8 cellular contexts compared by ENCODE assay signal in genomic region chr5:32312682-32313523, GRCh38. TPM values are rescaled to one million over a fixed set of nuclear protein-coding genes. Genes with fewer than 3 reads are reported as not detected.
DNase-seq lines count a peak whose midpoint lies in the region; ATAC-seq, FAIRE-seq and TF ChIP-seq lines count a peak whose summit lies in the region.

Gene MTMR12, minus strand, starts transcription at chr5:32312939. Its CDS starts 101 bp downstream, at chr5:32312838.

- H3K27me3 ChIP-seq in adipocyte (replicated peaks; ENCODE audit: control insufficient read depth, insufficient read depth, low read length), result no peaks in the 10 kb centered on the region
- H3K27me3 ChIP-seq in pancreas, result no peaks in the 10 kb centered on the region
- H3K27me3 ChIP-seq in tibial artery, result no peaks in the 10 kb centered on the region

- H3K4me1 ChIP-seq in adipocyte (ENCODE audit: control insufficient read depth, insufficient read depth, low read length), result peaks cover 32% of the 10 kb centered on the region
- peaks cover 22 to 38% (median 29%) of the 10 kb centered on the region in 3 donors for H3K4me1 ChIP-seq in pancreas
- peaks cover 0 to 37% (median 24%) of the 10 kb centered on the region in 4 donors for H3K4me1 ChIP-seq in tibial artery

- 0% methylated on average over 64 to 79 of the region's 79 CpGs for WGBS in pancreas, 2 donors

- H3K27ac ChIP-seq in pancreas (peak within 1 kb of the TSS; percentile 97 to 99 (median 98)), tibial artery (peak within 1 kb of the TSS; percentile 88 to 99)

- H3K36me3 ChIP-seq in adipocyte (ENCODE audit: control insufficient read depth, insufficient read depth, low read length, severe bottlenecking), result no peaks in the 10 kb centered on the region
- no peaks in the 10 kb centered on the region for H3K36me3 ChIP-seq in pancreas
- peaks cover 0 to 6% (median 0%) of the 10 kb centered on the region in 3 donors for H3K36me3 ChIP-seq in tibial artery

- ATAC-seq in HG02798 (IDR thresholded peaks at IDR 0.05; ENCODE audit: poor library complexity, unreplicated experiment) (peak; percentile 94), Right ventricle myocardium superior (ENCODE audit: poor library complexity) (peak; percentile 98), pancreas (peak; percentile 90 to 95 (median 92))

- intact Hi-C loops in Right ventricle myocardium superior (cut with DNase I) (loop anchor here (5.0 kb wide), 1 partner anchor 81 kb away; no protein-coding TSS in a partner anchor), pancreas (cut with DNase I) (no loop called here), tibial artery (cut with DNase I; ENCODE audit: low total_unique reads) (loop anchor here (10.0 kb wide), 1 partner anchor 78 kb away; no protein-coding TSS in a partner anchor)

- peak within 1 kb of the TSS; percentile 89 for H3K4me3 ChIP-seq in GM12875 (ENCODE audit: low read depth, low read length)
- peak within 1 kb of the TSS; percentile 90 for H3K4me3 ChIP-seq in adipocyte (ENCODE audit: low read length)
- peak within 1 kb of the TSS; percentile 77 to 98 (median 91) for H3K4me3 ChIP-seq in pancreas
- peak within 1 kb of the TSS; percentile 69 to 100 for H3K4me3 ChIP-seq in tibial artery

- TF ChIP-seq CTCF in GM12875 (IDR thresholded peaks at IDR 0.05; ENCODE audit: borderline replicate concordance, insufficient read depth, low read depth, low read length) (no peak), pancreas (IDR thresholded peaks at IDR 0.05) (no peak), tibial artery (IDR thresholded peaks at IDR 0.05) (no peak)

- no peaks in the 10 kb centered on the region for H3K9me3 ChIP-seq in adipocyte (ENCODE audit: control insufficient read depth, low read length)
- H3K9me3 ChIP-seq in pancreas, result no peaks in the 10 kb centered on the region
- no peaks in the 10 kb centered on the region for H3K9me3 ChIP-seq in tibial artery

- FAIRE-seq in pancreas (lab: Jason Lieb, UNC), result peak; percentile 86

- peak within 1 kb of the TSS; percentile 92 for H3K9ac ChIP-seq in adipocyte (ENCODE audit: low read length)

- DNase-seq in NCI-H1436 (lab: John Stamatoyannopoulos, UW) (peak; percentile 98), T follicular helper cell (ENCODE audit: low read depth) (peak; percentile 99), adipocyte (ENCODE audit: low read depth) (peak; percentile 100), Right ventricle myocardium superior (peak; percentile 100), pancreas (peak; percentile 99 to 100 (median 100)), tibial artery (peak; percentile 100)

RNA-seq across cellular contexts. Expression of gene MTMR12, which starts in this region (rescaled TPM):
- total RNA-seq in Right ventricle myocardium superior (14.6 TPM), pancreas (10 to 100 TPM; 20.3 to 32.3 (median 22.1) TPM)
- 10 to 100 TPM in 1 of 2 donors, 1 to 10 TPM in 1; 9.7 to 16.2 TPM for polyA plus RNA-seq in pancreas

Comparison
In these comparisons a context has a peak if more than half of its experiments do, and no peak if none do; other contexts are left out.
1. Peak in every context shown above with its lines: DNase-seq, ATAC-seq, H3K4me3 ChIP-seq and H3K27ac ChIP-seq.
2. intact Hi-C loops: an anchor here in Right ventricle myocardium superior (5.0 kb wide) and tibial artery (10.0 kb wide); none called in pancreas.